ENCODE assay signal across 1 cellular context in genomic region chr5:133824661-133825254, GRCh38.
TF ChIP-seq lines count a peak whose summit lies in the region.

No MANE protein-coding gene starts in this region.

TF ChIP-seq in GM12878, 131 proteins besides CTCF, POLR2A, EP300 and RAD21 (continued from another document and continues in another):
- TF ChIP-seq E2F8 (IDR thresholded peaks at IDR 0.05; ENCODE audit: low read depth, partially characterized antibody), result no peak
- TF ChIP-seq TCF3 (IDR thresholded peaks at IDR 0.05; ENCODE audit: borderline replicate concordance, insufficient read depth, low read depth, low read length), result no peak
- TF ChIP-seq RB1 (IDR thresholded peaks at IDR 0.05; ENCODE audit: borderline replicate concordance), result no peak
- TF ChIP-seq NR2C2 (IDR thresholded peaks at IDR 0.05; ENCODE audit: borderline replicate concordance, control insufficient read depth, insufficient read length, low read depth), result no peak
- no peak for TF ChIP-seq NKRF (conservative IDR thresholded peaks at IDR 0.05)
- no peak for TF ChIP-seq POLR2AphosphoS2 (IDR thresholded peaks at IDR 0.05; ENCODE audit: low read depth, low read length)
- peak; percentile 19; the same call in 1 of the 2 replicates for TF ChIP-seq CBFB (IDR thresholded peaks at IDR 0.05; ENCODE audit: low read depth)
- no peak for TF ChIP-seq HSF1 (IDR thresholded peaks at IDR 0.05; ENCODE audit: low read depth, low read length)
- TF ChIP-seq FOS (IDR thresholded peaks at IDR 0.05; ENCODE audit: borderline replicate concordance, extremely low read depth, insufficient read length), result no peak
- TF ChIP-seq TARDBP (IDR thresholded peaks at IDR 0.05; ENCODE audit: borderline replicate concordance), result no peak
- no peak for TF ChIP-seq ESRRA (IDR thresholded peaks at IDR 0.05; ENCODE audit: low read length)
- no peak for TF ChIP-seq SMAD5 (IDR thresholded peaks at IDR 0.05; ENCODE audit: low read depth)
- TF ChIP-seq ETV6 (conservative IDR thresholded peaks at IDR 0.05 in 1 of 2, IDR thresholded peaks at IDR 0.05 in 1 of 2; ENCODE audit: borderline replicate concordance in 1 of 2, low read depth in 1 of 2), result no peak
- TF ChIP-seq KLF5 (IDR thresholded peaks at IDR 0.05; ENCODE audit: partially characterized antibody), result no peak
- TF ChIP-seq CHD4 (IDR thresholded peaks at IDR 0.05), result no peak
- no peak for TF ChIP-seq TCF7 (IDR thresholded peaks at IDR 0.05; ENCODE audit: borderline replicate concordance)
- no peak for TF ChIP-seq STAT1 (conservative IDR thresholded peaks at IDR 0.05)
- no peak for TF ChIP-seq GABPA (IDR thresholded peaks at IDR 0.05; ENCODE audit: low read depth)
- TF ChIP-seq ZBTB11 (CRISPR knock-in tag; IDR thresholded peaks at IDR 0.05), result no peak
- TF ChIP-seq HDAC2 (IDR thresholded peaks at IDR 0.05), result no peak
- TF ChIP-seq SUPT20H (IDR thresholded peaks at IDR 0.05; ENCODE audit: borderline replicate concordance, control insufficient read depth, low read depth, low read length), result no peak
- no peak for TF ChIP-seq CHD1 (IDR thresholded peaks at IDR 0.05; ENCODE audit: low read depth, low read length)
- 0 out of 2 replicates have a peak, but pooled peaks have one; percentile 58 for TF ChIP-seq BMI1 (IDR thresholded peaks at IDR 0.05; ENCODE audit: borderline replicate concordance)
- 0 out of 2 replicates have a peak, but pooled peaks have one; percentile 22 for TF ChIP-seq NFIC (IDR thresholded peaks at IDR 0.05; ENCODE audit: low read depth, low read length)
- TF ChIP-seq DPF2 (IDR thresholded peaks at IDR 0.05), result 0 out of 2 replicates have a peak, but pooled peaks have one; percentile 28
- TF ChIP-seq ZNF24 (IDR thresholded peaks at IDR 0.05), result no peak
- TF ChIP-seq USF2 (IDR thresholded peaks at IDR 0.05; ENCODE audit: borderline replicate concordance, low read depth, low read length), result no peak
- TF ChIP-seq RELA (IDR thresholded peaks at IDR 0.05; ENCODE audit: borderline replicate concordance, partially characterized antibody), result peak; percentile 92
- TF ChIP-seq NR2C1 (IDR thresholded peaks at IDR 0.05), result peak; percentile 39
- no peak for TF ChIP-seq E2F4 (IDR thresholded peaks at IDR 0.05; ENCODE audit: low read depth, low read length)
- no peak for TF ChIP-seq MYC (IDR thresholded peaks at IDR 0.05; ENCODE audit: insufficient read depth, insufficient read length, insufficient replicate concordance, low read length, severe bottlenecking)
- TF ChIP-seq CREB1 (IDR thresholded peaks at IDR 0.05; ENCODE audit: low read depth), result no peak
- no peak for TF ChIP-seq SRF (IDR thresholded peaks at IDR 0.05; ENCODE audit: low read depth in 2 of 2, low read length in 2 of 2)
- no peak for TF ChIP-seq SUZ12 (IDR thresholded peaks at IDR 0.05; ENCODE audit: unreplicated experiment)
- no peak for TF ChIP-seq CBX3 (IDR thresholded peaks at IDR 0.05; ENCODE audit: borderline replicate concordance, low read depth)
- TF ChIP-seq EED (IDR thresholded peaks at IDR 0.05; ENCODE audit: low read depth), result peak; percentile 71
- no peak for TF ChIP-seq YY1 (IDR thresholded peaks at IDR 0.05; ENCODE audit: low read depth, low read length)
- TF ChIP-seq PAX8 (IDR thresholded peaks at IDR 0.05), result no peak
- no peak for TF ChIP-seq ZNF207 (IDR thresholded peaks at IDR 0.05; ENCODE audit: borderline replicate concordance)
- TF ChIP-seq USF1 (IDR thresholded peaks at IDR 0.05; ENCODE audit: borderline replicate concordance, extremely low read length, insufficient read depth, low read depth, low read length), result no peak
- no peak for TF ChIP-seq MYB (IDR thresholded peaks at IDR 0.05; ENCODE audit: borderline replicate concordance, low read depth, low read length)
- no peak for TF ChIP-seq STAT3 (IDR thresholded peaks at IDR 0.05; ENCODE audit: low read depth, low read length)
- no peak for TF ChIP-seq ZNF384 (IDR thresholded peaks at IDR 0.05; ENCODE audit: borderline replicate concordance, low read depth, low read length)
- no peak for TF ChIP-seq CREM (IDR thresholded peaks at IDR 0.05; ENCODE audit: low read depth)
- TF ChIP-seq GATAD2B (conservative IDR thresholded peaks at IDR 0.05; ENCODE audit: low read depth), result peak; percentile 84; the same call in 1 of the 2 replicates
- peak; percentile 96 to 97 for TF ChIP-seq IKZF2 (IDR thresholded peaks at IDR 0.05)
- no peak for TF ChIP-seq SIN3A (IDR thresholded peaks at IDR 0.05; ENCODE audit: low read depth, low read length)
- peak; percentile 45; the same call in 1 of the 2 replicates for TF ChIP-seq HDGF (IDR thresholded peaks at IDR 0.05)
- TF ChIP-seq IRF4 (IDR thresholded peaks at IDR 0.05; ENCODE audit: low read depth, low read length), result no peak
- peak; percentile 75 for TF ChIP-seq RUNX3 (IDR thresholded peaks at IDR 0.05; ENCODE audit: low read length)
- TF ChIP-seq ZBED1 (IDR thresholded peaks at IDR 0.05; ENCODE audit: borderline replicate concordance), result no peak
- TF ChIP-seq RCOR1 (conservative IDR thresholded peaks at IDR 0.05; ENCODE audit: low read depth, low read length), result no peak
- TF ChIP-seq ATF7 (IDR thresholded peaks at IDR 0.05; ENCODE audit: low read depth), result peak; percentile 87
- no peak for TF ChIP-seq CEBPB (IDR thresholded peaks at IDR 0.05; ENCODE audit: borderline replicate concordance in 1 of 2, low read depth in 2 of 2, low read length in 2 of 2)
- TF ChIP-seq MTA2 (IDR thresholded peaks at IDR 0.05; ENCODE audit: low read depth), result peak; percentile 77
- TF ChIP-seq E4F1 (IDR thresholded peaks at IDR 0.05; ENCODE audit: borderline replicate concordance, partially characterized antibody), result no peak
- TF ChIP-seq RFX5 (IDR thresholded peaks at IDR 0.05; ENCODE audit: low read depth, low read length), result no peak
- TF ChIP-seq SREBF1 (IDR thresholded peaks at IDR 0.05; ENCODE audit: low read length), result peak; percentile 22; the same call in 1 of the 2 replicates
- TF ChIP-seq MEF2B (IDR thresholded peaks at IDR 0.05; ENCODE audit: partially characterized antibody, poor library complexity, severe bottlenecking), result peak; percentile 83
